Comparison of ENCODE assay signal across 1 cellular context in genomic region chr4:25861422-25861926, GRCh38.
TF ChIP-seq lines count a peak whose summit lies in the region.

No MANE protein-coding gene starts in this region.

TF ChIP-seq in K562, 482 proteins besides CTCF, POLR2A, EP300 and RAD21 (continued from another document and continues in another):
- TF ChIP-seq JUN (IDR thresholded peaks at IDR 0.05; ENCODE audit: borderline replicate concordance, low read depth, low read length) = peak; percentile 64; the same call in 1 of the 2 replicates
- no peak for TF ChIP-seq JUN (CRISPR knock-in tag; IDR thresholded peaks at IDR 0.05; ENCODE audit: borderline replicate concordance)
- TF ChIP-seq MAFG (tag; conservative IDR thresholded peaks at IDR 0.05) = peak; percentile 100
- peak; percentile 62 for TF ChIP-seq HDAC3 (IDR thresholded peaks at IDR 0.05; ENCODE audit: borderline replicate concordance, partially characterized antibody)
- TF ChIP-seq ATF3 (IDR thresholded peaks at IDR 0.05) = peak; percentile 77
- no peak for TF ChIP-seq ATF3 (CRISPR knock-in tag; conservative IDR thresholded peaks at IDR 0.05)
- peak; percentile 52; the same call in 1 of the 2 replicates for TF ChIP-seq FOSL1 (tag; conservative IDR thresholded peaks at IDR 0.05)
- 0 out of 6 replicates have a peak, but pooled peaks of 1 of the 3 experiments have one; percentile 18 for TF ChIP-seq ZBTB11 (CRISPR knock-in tag; IDR thresholded peaks at IDR 0.05)
- TF ChIP-seq NCOA2 (IDR thresholded peaks at IDR 0.05; ENCODE audit: partially characterized antibody in 2 of 2) = peak in 1 of 2 experiments; percentile 41
- peak; percentile 92 for TF ChIP-seq NFE2L1 (tag; IDR thresholded peaks at IDR 0.05; ENCODE audit: borderline replicate concordance, low read depth)
- TF ChIP-seq SMARCA4 (IDR thresholded peaks at IDR 0.05) = peak; percentile 82
- TF ChIP-seq VEZF1 (CRISPR knock-in tag; IDR thresholded peaks at IDR 0.05) = 0 out of 2 replicates have a peak, but pooled peaks have one; percentile 13
- no peak for TF ChIP-seq WHSC1 (IDR thresholded peaks at IDR 0.05; ENCODE audit: low read length)
- no peak for TF ChIP-seq BDP1 (IDR thresholded peaks at IDR 0.05; ENCODE audit: insufficient read depth, insufficient read length)
- TF ChIP-seq TAF9B (IDR thresholded peaks at IDR 0.05; ENCODE audit: partially characterized antibody) = peak; percentile 74
- TF ChIP-seq C11orf30 (IDR thresholded peaks at IDR 0.05; ENCODE audit: low read depth) = peak; percentile 100
- peak; percentile 21 for TF ChIP-seq TEAD4 (IDR thresholded peaks at IDR 0.05; ENCODE audit: low read length)
- TF ChIP-seq TEAD4 (CRISPR knock-in tag; IDR thresholded peaks at IDR 0.05; ENCODE audit: borderline replicate concordance) = no peak
- TF ChIP-seq MAFK (IDR thresholded peaks at IDR 0.05; ENCODE audit: low read length) = peak; percentile 96
- TF ChIP-seq TAF7 (tag; IDR thresholded peaks at IDR 0.05) = peak; percentile 20; the same call in 1 of the 2 replicates
- TF ChIP-seq PHF21A (IDR thresholded peaks at IDR 0.05; ENCODE audit: borderline replicate concordance, low read depth) = 0 out of 2 replicates have a peak, but pooled peaks have one; percentile 10
- peak; percentile 1 for TF ChIP-seq TAF1 (IDR thresholded peaks at IDR 0.05; ENCODE audit: control insufficient read depth, extremely low read depth, insufficient read depth, low read length, severe bottlenecking)
- TF ChIP-seq IRF2 (CRISPR knock-in tag; IDR thresholded peaks at IDR 0.05) = no peak
- no peak for TF ChIP-seq GATA2 (CRISPR knock-in tag; IDR thresholded peaks at IDR 0.05)
- no peak for TF ChIP-seq NFYB (IDR thresholded peaks at IDR 0.05; ENCODE audit: extremely low read depth, insufficient read length)
- 0 out of 2 replicates have a peak, but pooled peaks have one; percentile 50 for TF ChIP-seq GATAD2B (IDR thresholded peaks at IDR 0.05; ENCODE audit: borderline replicate concordance)
- TF ChIP-seq SMAD4 (CRISPR knock-in tag; conservative IDR thresholded peaks at IDR 0.05) = no peak
- TF ChIP-seq HNRNPH1 (optimal IDR thresholded peaks at IDR 0.05; ENCODE audit: low read depth, low read length) = no peak
- TF ChIP-seq ZNF384 (IDR thresholded peaks at IDR 0.05; ENCODE audit: low read depth, low read length) = peak; percentile 97
- no peak for TF ChIP-seq ZNF655 (CRISPR knock-in tag; IDR thresholded peaks at IDR 0.05)
- TF ChIP-seq SMARCC2 (IDR thresholded peaks at IDR 0.05; ENCODE audit: low read depth) = no peak
- peak in 1 of 2 experiments; percentile 57; a peak in 1 of 4 replicates for TF ChIP-seq TBL1XR1 (IDR thresholded peaks at IDR 0.05; ENCODE audit: low read length in 2 of 2)
- TF ChIP-seq XRCC4 (IDR thresholded peaks at IDR 0.05; ENCODE audit: extremely low read depth, insufficient read depth, insufficient read length) = no peak
- peak; percentile 69 for TF ChIP-seq CEBPB (tag; IDR thresholded peaks at IDR 0.05)
- no peak for TF ChIP-seq ZNF282 (CRISPR knock-in tag; IDR thresholded peaks at IDR 0.05)
- peak; percentile 27 for TF ChIP-seq CBFA2T3 (IDR thresholded peaks at IDR 0.05)
- peak; percentile 78 for TF ChIP-seq EP400 (IDR thresholded peaks at IDR 0.05)
- TF ChIP-seq ARNT (IDR thresholded peaks at IDR 0.05) = peak in 1 of 2 experiments; percentile 37; a peak in 1 of 4 replicates
- peak; percentile 8; the same call in 1 of the 2 replicates for TF ChIP-seq NFIC (IDR thresholded peaks at IDR 0.05)
- TF ChIP-seq ATF4 (CRISPR knock-in tag; IDR thresholded peaks at IDR 0.05) = peak; percentile 72
- peak; percentile 69 for TF ChIP-seq SMARCE1 (IDR thresholded peaks at IDR 0.05)
- TF ChIP-seq HES1 (IDR thresholded peaks at IDR 0.05; ENCODE audit: low read depth) = 0 out of 2 replicates have a peak, but pooled peaks have one; percentile 10
- peak; percentile 85 for TF ChIP-seq JUND (IDR thresholded peaks at IDR 0.05; ENCODE audit: borderline replicate concordance, low read depth, low read length)
- TF ChIP-seq JUND (tag; IDR thresholded peaks at IDR 0.05; ENCODE audit: borderline replicate concordance, low read depth, low read length) = peak; percentile 82; the same call in 2 of the 3 replicates
- TF ChIP-seq CHD4 (IDR thresholded peaks at IDR 0.05; ENCODE audit: insufficient read depth, insufficient replicate concordance, low read depth, low read length, poor library complexity, severe bottlenecking) = no peak
- peak; percentile 39; the same call in 1 of the 2 replicates for TF ChIP-seq NCOR1 (IDR thresholded peaks at IDR 0.05)
- TF ChIP-seq ZBTB40 (IDR thresholded peaks at IDR 0.05) = peak; percentile 38; the same call in 1 of the 2 replicates
- TF ChIP-seq ZBTB40 (CRISPR knock-in tag; IDR thresholded peaks at IDR 0.05) = no peak
- TF ChIP-seq POLR2G (IDR thresholded peaks at IDR 0.05; ENCODE audit: low read depth, low read length) = no peak
- peak; percentile 85 for TF ChIP-seq DPF2 (IDR thresholded peaks at IDR 0.05)
- no peak for TF ChIP-seq ETS2 (tag; IDR thresholded peaks at IDR 0.05; ENCODE audit: borderline replicate concordance, poor library complexity, severe bottlenecking)
- TF ChIP-seq DIDO1 (tag; IDR thresholded peaks at IDR 0.05; ENCODE audit: low read depth) = no peak
- peak; percentile 45; the same call in 1 of the 2 replicates for TF ChIP-seq ZNF766 (CRISPR knock-in tag; conservative IDR thresholded peaks at IDR 0.05)
- no peak for TF ChIP-seq THRAP3 (IDR thresholded peaks at IDR 0.05; ENCODE audit: borderline replicate concordance)
- TF ChIP-seq NBN (IDR thresholded peaks at IDR 0.05; ENCODE audit: low read depth) = peak; percentile 32; the same call in 1 of the 2 replicates
